ENCODE assay signal across 8 cellular contexts in the genomic region with DNA sequence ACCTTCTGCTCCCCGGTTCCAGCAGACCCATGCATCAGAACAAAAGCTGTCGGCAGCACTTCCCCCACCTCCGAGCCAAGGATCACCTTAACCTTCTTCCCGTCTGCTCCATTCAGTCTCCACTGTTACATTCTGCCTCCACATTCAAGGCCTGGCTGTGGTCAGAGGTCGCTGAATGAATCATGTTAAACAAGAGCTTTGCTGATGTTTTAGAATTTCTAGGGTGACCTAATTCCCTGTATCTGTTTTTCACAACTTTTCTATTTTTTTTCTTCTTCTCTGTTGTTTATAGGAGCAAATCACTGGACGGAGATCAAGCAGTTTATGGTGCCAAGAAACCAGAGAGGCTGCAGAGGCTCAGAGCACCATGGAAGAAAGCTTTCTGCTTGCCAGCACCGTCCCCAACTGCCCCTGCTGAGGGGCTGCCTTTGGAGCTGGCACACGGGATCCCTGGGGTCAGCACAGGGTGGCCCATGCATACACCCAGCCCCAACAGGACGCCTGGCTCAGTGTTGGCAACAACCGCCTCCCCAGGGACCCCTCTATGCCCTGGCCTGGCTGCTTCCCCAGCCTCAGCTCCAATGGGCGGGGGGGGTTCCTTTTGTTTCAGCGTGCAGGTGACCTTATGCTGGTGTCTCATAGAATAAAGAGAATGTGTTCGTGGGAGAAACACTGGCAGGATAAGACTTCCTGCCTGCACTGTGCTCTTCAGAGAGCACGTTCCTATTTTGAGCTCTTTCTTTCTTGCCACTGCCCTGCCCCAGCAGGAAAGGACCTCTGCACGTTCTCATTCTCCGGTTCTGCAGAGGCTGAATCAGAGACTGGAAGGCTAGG.
A peak's percentile ranks its signal among the peaks of the same experiment; 100 is the strongest.
DNase-seq lines count a peak whose midpoint lies in the region; ATAC-seq and TF ChIP-seq lines count a peak whose summit lies in the region.

No MANE protein-coding gene starts in this region.

- peak overlapping the region; percentile 28 for H4K8ac ChIP-seq in mesenchymal stem cell (ENCODE audit: low read length)

- peak overlapping the region in 1 of 2 experiments; percentile 80 for H3K14ac ChIP-seq in mesenchymal stem cell (ENCODE audit: low read length in 2 of 2)

- H3K9me3 Mint-ChIP-seq in activated naive CD4-positive, alpha-beta T cell treated with anti-CD3 and anti-CD28 coated beads, Interleukin-2, amount 10 ng/mL, durations not matched to agents 7 days and 5 days = no peaks in the 10 kb centered on the region

- H3K4me3 ChIP-seq in mesenchymal stem cell (ENCODE audit: insufficient read depth in 1 of 2, low read depth in 1 of 2, low read length in 2 of 2) = peak overlapping the region in 1 of 2 experiments; percentile 57
- no peak overlapping the region for H3K4me3 ChIP-seq in uterus

- peak overlapping the region; percentile 20 for H4K91ac ChIP-seq in mesenchymal stem cell (ENCODE audit: low read length)

- peaks cover 17% of the 10 kb centered on the region for H3K27me3 Mint-ChIP-seq in activated naive CD4-positive, alpha-beta T cell treated with anti-CD3 and anti-CD28 coated beads, Interleukin-2, amount 10 ng/mL, durations not matched to agents 7 days and 5 days

- CTCF ChIA-PET in activated naive CD4-positive, alpha-beta T cell treated with anti-CD3 and anti-CD28 coated beads, Interleukin-2, amount 10 ng/mL, durations not matched to agents 7 days and 5 days (lab: Charles Lee) = interaction anchor here (0.7 to 1.2 kb wide), 3 partner anchors 28 to 221 kb away, joined by 3 to 5 read pairs (median 4); no protein-coding TSS in a partner anchor

- H3K4me1 Mint-ChIP-seq in activated naive CD4-positive, alpha-beta T cell treated with anti-CD3 and anti-CD28 coated beads, Interleukin-2, amount 10 ng/mL, durations not matched to agents 7 days and 5 days = peaks cover 26% of the 10 kb centered on the region

- DNase-seq in activated naive CD4-positive, alpha-beta T cell treated with anti-CD3 and anti-CD28 coated beads, Interleukin-2, amount 10 ng/mL, durations not matched to agents 7 days and 5 days = no peak
- DNase-seq in activated naive CD4-positive, alpha-beta T cell treated with Interleukin-2 at 50 U/mL for 16 hours = no peak
- DNase-seq in brain pericyte (ENCODE audit: low read depth, low spot score) (peak; percentile 81), mesenchymal stem cell (peak; percentile 95), uterus (peak; percentile 83 to 93), DMS 273 (lab: John Stamatoyannopoulos, UW; ENCODE audit: unreplicated experiment) (no peak)

- peak overlapping the region; percentile 54 to 58 for H3K4ac ChIP-seq in mesenchymal stem cell (ENCODE audit: low read depth in 1 of 2, low read length in 2 of 2)

- no peaks in the 10 kb centered on the region for H3K79me1 ChIP-seq in mesenchymal stem cell (replicated peaks; ENCODE audit: low read length, poor library complexity, severe bottlenecking)

- no peak overlapping the region for H2AFZ ChIP-seq in mesenchymal stem cell (ENCODE audit: low read depth, low read length)

- intact Hi-C loops in uterus (cut with DNase I; ENCODE audit: low total_unique reads) = no loop called here

- H3K36me3 ChIP-seq in mesenchymal stem cell (ENCODE audit: control insufficient read depth in 1 of 2, insufficient read depth in 2 of 2, low read depth in 1 of 2, low read length in 2 of 2) (no peaks in the 10 kb centered on the region), uterus (no peaks in the 10 kb centered on the region)

- TF ChIP-seq POLR2A in uterus (IDR thresholded peaks at IDR 0.05) = peak in 1 of 2 donors; percentile 13

- peak overlapping the region; percentile 34 to 76 for H2BK12ac ChIP-seq in mesenchymal stem cell (ENCODE audit: low read length in 2 of 2)

- TF ChIP-seq CTCF in uterus (IDR thresholded peaks at IDR 0.05) = no peak

- peak overlapping the region; percentile 25 for H2BK5ac ChIP-seq in mesenchymal stem cell (ENCODE audit: low read depth, low read length, poor library complexity, severe bottlenecking)

- H3K27ac ChIP-seq in mesenchymal stem cell (ENCODE audit: low read length, poor library complexity, severe bottlenecking) (peak overlapping the region; percentile 50), uterus (peak overlapping the region; percentile 84 to 92)

- H3K9me3 ChIP-seq in mesenchymal stem cell (ENCODE audit: control insufficient read depth, low read length) (no peaks in the 10 kb centered on the region), uterus (no peaks in the 10 kb centered on the region)

- no peak overlapping the region for H3K23ac ChIP-seq in mesenchymal stem cell (ENCODE audit: low read length in 2 of 2)

- ATAC-seq in GM19023 (IDR thresholded peaks at IDR 0.05; ENCODE audit: unreplicated experiment) = no peak
- no peak for ATAC-seq in GM21381 (IDR thresholded peaks at IDR 0.05; ENCODE audit: unreplicated experiment)

- peaks cover 17% of the 10 kb centered on the region for H3K4me1 ChIP-seq in mesenchymal stem cell (ENCODE audit: control insufficient read depth, insufficient read depth, low read depth, low read length)
- peaks cover 21 to 35% of the 10 kb centered on the region in 2 donors for H3K4me1 ChIP-seq in uterus

- no peaks in the 10 kb centered on the region for H3K27me3 ChIP-seq in mesenchymal stem cell (ENCODE audit: control insufficient read depth in 1 of 2, insufficient read depth in 1 of 2, low read length in 2 of 2)
- no peaks in the 10 kb centered on the region for H3K27me3 ChIP-seq in uterus

- no peak overlapping the region for H3K4me2 ChIP-seq in mesenchymal stem cell (ENCODE audit: low read length, poor library complexity, severe bottlenecking)

- H2BK15ac ChIP-seq in mesenchymal stem cell (ENCODE audit: low read depth, poor library complexity, severe bottlenecking) = peak overlapping the region; percentile 70

- H3K27ac Mint-ChIP-seq in activated naive CD4-positive, alpha-beta T cell treated with anti-CD3 and anti-CD28 coated beads, Interleukin-2, amount 10 ng/mL, durations not matched to agents 7 days and 5 days = peak overlapping the region; percentile 78

- peak overlapping the region; percentile 72 for H3K9ac ChIP-seq in mesenchymal stem cell (ENCODE audit: low read length)

- H2AK5ac ChIP-seq in mesenchymal stem cell (ENCODE audit: low read length, severe bottlenecking) = peak overlapping the region; percentile 6

- peak overlapping the region; percentile 24 for H3K4me3 Mint-ChIP-seq in activated naive CD4-positive, alpha-beta T cell treated with anti-CD3 and anti-CD28 coated beads, Interleukin-2, amount 10 ng/mL, durations not matched to agents 7 days and 5 days

- H3K36me3 Mint-ChIP-seq in activated naive CD4-positive, alpha-beta T cell treated with anti-CD3 and anti-CD28 coated beads, Interleukin-2, amount 10 ng/mL, durations not matched to agents 7 days and 5 days = no peaks in the 10 kb centered on the region

- WGBS in mesenchymal stem cell = 37% methylated on average over 14 of the region's 16 CpGs

- no peak overlapping the region for H2BK120ac ChIP-seq in mesenchymal stem cell (ENCODE audit: low read depth, low read length)

- peak overlapping the region; percentile 68 to 92 for H3K18ac ChIP-seq in mesenchymal stem cell (ENCODE audit: low read depth in 1 of 2, low read length in 2 of 2)

Comparison
In these comparisons a context has a peak if more than half of its experiments do, and no peak if none do; other contexts are left out.
1. DNase-seq: peak in brain pericyte (single experiment), mesenchymal stem cell (single experiment) and uterus (2 of 2); none in activated naive CD4-positive, alpha-beta T cell treated with anti-CD3 and anti-CD28 coated beads, Interleukin-2, amount 10 ng/mL, durations not matched to agents 7 days and 5 days (single experiment), activated naive CD4-positive, alpha-beta T cell treated with Interleukin-2 at 50 U/mL for 16 hours (single experiment) and DMS 273 (single experiment).